ENCODE assay signal across 9 cellular contexts in genomic region chr1:9078035-9078948, GRCh38. TPM values are rescaled to one million over a fixed set of nuclear protein-coding genes. Genes with fewer than 3 reads are reported as not detected.
DNase-seq lines count a peak whose midpoint lies in the region; ATAC-seq, FAIRE-seq and TF ChIP-seq lines count a peak whose summit lies in the region.
"Had no signal": no experiment of that assay in that cellular context is flagged by ENCODE, and none has a peak within 500 bp of the region (broad histone marks: within the 10 kb centered on the region; RNA-seq: fewer than 3 reads in every experiment).

No MANE protein-coding gene starts in this region.

- intact Hi-C loops in left colon (cut with DNase I, micrococcal nuclease): no loop called here

- peaks cover 56% of the 10 kb centered on the region for H3K27me3 Mint-ChIP-seq in T-helper 17 cell

- no peak overlapping the region for H3K27ac ChIP-seq in caudate nucleus (ENCODE audit: low read depth, low read length)

- no peak overlapping the region for H3K27ac Mint-ChIP-seq in T-helper 17 cell

- H3K9me3 ChIP-seq in T-helper 17 cell (ENCODE audit: control insufficient read depth, low read length, poor library complexity, severe bottlenecking): no peaks in the 10 kb centered on the region

- H3K4me3 ChIP-seq in GM12864 (ENCODE audit: low read depth, low read length): no peak overlapping the region

- H3K36me3 Mint-ChIP-seq in T-helper 17 cell (ENCODE audit: low read depth): no peaks in the 10 kb centered on the region

- no peak for FAIRE-seq in urothelium cell line (lab: Jason Lieb, UNC)

- H3K4me3 Mint-ChIP-seq in T-helper 17 cell: no peak overlapping the region

- H3K4me1 Mint-ChIP-seq in T-helper 17 cell: peaks cover 16% of the 10 kb centered on the region

- ATAC-seq in HG02623 (IDR thresholded peaks at IDR 0.05; ENCODE audit: unreplicated experiment) (peak; percentile 41), left colon (peak; percentile 69), T-helper 17 cell (no peak)

- DNase-seq in GM12864 (ENCODE audit: low read depth) (peak; percentile 92), SW480 (ENCODE audit: low spot score) (peak; percentile 36), left colon (no peak), urothelium cell line (ENCODE audit: low spot score) (no peak), T-helper 17 cell (no peak), caudate nucleus (lab: John Stamatoyannopoulos, UW) (no peak)
- no peak for DNase-seq in stimulated activated CD4-positive, alpha-beta T cell treated with anti-CD3 and anti-CD28 coated beads, Interleukin-4, amount 100 ng/mL, for 4 hours
- DNase-seq: NCI-H1694 treated with DMSO at 0.1 percent for 48 hours had no signal

- no peak for TF ChIP-seq CTCF in GM12864 (IDR thresholded peaks at IDR 0.05; ENCODE audit: low read depth, low read length, missing control alignments)

RNA-seq across cellular contexts. Expression of gene SLC2A5, which starts 8.9 kb away (rescaled TPM):
- total RNA-seq in left colon: 10 to 100 TPM in 1 of 2 donors, 1 to 10 TPM in 1; 8.1 to 10.4 TPM
- under 1 TPM in 1 of 2 donors, not detected in 1; 0.85 TPM for total RNA-seq in T-helper 17 cell

RNA-seq across cellular contexts. Expression of gene GPR157, which starts 50.6 kb away (rescaled TPM):
- 10 to 100 TPM in 1 of 2 donors, 1 to 10 TPM in 1; 9.1 to 14.2 TPM for total RNA-seq in left colon
- total RNA-seq in T-helper 17 cell: 1 to 10 TPM; 4.4 to 5.6 TPM

RNA-seq across cellular contexts. Expression of gene SLC2A7, which starts 52.1 kb away (rescaled TPM):
- total RNA-seq in left colon (not detected), T-helper 17 cell (not detected)

Comparison
In these comparisons a context has a peak if more than half of its experiments do, and no peak if none do; other contexts are left out.
1. DNase-seq: peak in GM12864 (single experiment) and SW480 (single experiment); none in left colon (0 of 2), urothelium cell line (single experiment), T-helper 17 cell (0 of 3), stimulated activated CD4-positive, alpha-beta T cell treated with anti-CD3 and anti-CD28 coated beads, Interleukin-4, amount 100 ng/mL, for 4 hours (0 of 2) and caudate nucleus (0 of 61).
2. RNA of gene SLC2A5, which starts 8.9 kb away (total RNA-seq): 8.1 to 10.4 TPM in left colon; 0.85 TPM in T-helper 17 cell; every median in the first group is over 4 times any median in the second.